Comparison of ENCODE assay signal across 10 cellular contexts in genomic region chr15:44541282-44541958, GRCh38. TPM values are rescaled to one million over a fixed set of nuclear protein-coding genes. Genes with fewer than 3 reads are reported as not detected.
DNase-seq lines count a peak whose midpoint lies in the region; ATAC-seq, FAIRE-seq and TF ChIP-seq lines count a peak whose summit lies in the region.
"Had no signal": no experiment of that assay in that cellular context is flagged by ENCODE, and none has a peak within 500 bp of the region (broad histone marks: within the 10 kb centered on the region; RNA-seq: fewer than 3 reads in every experiment).

No MANE protein-coding gene starts in this region.

- POLR2A ChIA-PET in A549 (lab: Yijun Ruan, JAX) = no interaction called here

- H2AFZ ChIP-seq in GM23248 (no peak overlapping the region), hepatocyte (no peak overlapping the region)

- WGBS in A549 (ENCODE audit: missing lambda C conversion rate) = 96% methylated on average over 4 of the region's 4 CpGs
- 96% methylated on average over 4 of the region's 4 CpGs for WGBS in GM23248 (ENCODE audit: low coverage in 1 of 2, low lambda C conversion rate in 2 of 2, missing lambda C conversion rate in 2 of 2), 2 experiments
- WGBS in hepatocyte (ENCODE audit: low lambda C conversion rate, missing lambda C conversion rate) = 91% methylated on average over 4 of the region's 4 CpGs

- CTCF ChIA-PET in A549 (lab: Yijun Ruan, JAX) = interaction anchor here (0.6 to 2.0 kb wide), 2 partner anchors 9 to 11 kb away, joined by 6 read pairs; no protein-coding TSS in a partner anchor

- no peak overlapping the region for H3K4me3 ChIP-seq in A549
- peak overlapping the region; percentile 50 for H3K4me3 ChIP-seq in GM23248
- H3K4me3 ChIP-seq in hepatocyte = no peak overlapping the region

- H3K4me1 ChIP-seq in A549 = peaks cover 33% of the 10 kb centered on the region
- peaks cover 41% of the 10 kb centered on the region for H3K4me1 ChIP-seq in GM23248 (ENCODE audit: insufficient read depth)
- H3K4me1 ChIP-seq in hepatocyte (ENCODE audit: insufficient read depth) = peaks cover 32% of the 10 kb centered on the region

- H3K27me3 ChIP-seq in GM23248 (replicated peaks; ENCODE audit: insufficient read depth) (no peaks in the 10 kb centered on the region), hepatocyte (no peaks in the 10 kb centered on the region)

- peak overlapping the region; percentile 16 for H3K9ac ChIP-seq in GM23248

- H3K4me2 ChIP-seq in A549 (peak overlapping the region; percentile 45), GM23248 (ENCODE audit: unreplicated experiment) (peak overlapping the region; percentile 72), hepatocyte (no peak overlapping the region)

- H4K20me1 ChIP-seq in GM23248 (ENCODE audit: insufficient read depth) (no peaks in the 10 kb centered on the region), hepatocyte (ENCODE audit: insufficient read depth, poor library complexity, severe bottlenecking) (peaks cover 17% of the 10 kb centered on the region)

- TF ChIP-seq CTCF in A549 (IDR thresholded peaks at IDR 0.05) (no peak), hepatocyte (IDR thresholded peaks at IDR 0.05; ENCODE audit: poor library complexity) (no peak)

- DNase-seq in A549 (ENCODE audit: low read depth in 1 of 2, low spot score in 1 of 2) = peak in 1 of 2 experiments; percentile 17
- DNase-seq in GM23248 = peak; percentile 84
- peak; percentile 91 for DNase-seq in amniotic epithelial cell (ENCODE audit: low read depth)
- peak; percentile 42 for DNase-seq in hepatocyte (ENCODE audit: low spot score)
- no peak for DNase-seq in GM19239 (ENCODE audit: insufficient read length, low spot score)
- DNase-seq in NCI-H1436 (lab: John Stamatoyannopoulos, UW) = no peak
- DNase-seq: anterior cingulate cortex had no signal

- ATAC-seq in A549 (no peak), HG03045 (IDR thresholded peaks at IDR 0.05; ENCODE audit: unreplicated experiment) (no peak), HG03135 (IDR thresholded peaks at IDR 0.05; ENCODE audit: unreplicated experiment) (no peak)

- H3K9me3 ChIP-seq in A549 (no peaks in the 10 kb centered on the region), GM23248 (ENCODE audit: low read depth) (no peaks in the 10 kb centered on the region), hepatocyte (ENCODE audit: low read depth) (no peaks in the 10 kb centered on the region)

- peaks cover 47% of the 10 kb centered on the region for H3F3A ChIP-seq in GM23248 (ENCODE audit: insufficient read depth)

- TF ChIP-seq POLR2A in A549 (IDR thresholded peaks at IDR 0.05; ENCODE audit: low read length) = no peak

- no peaks in the 10 kb centered on the region; the same call in none of the 2 replicates for H3K36me3 ChIP-seq in GM23248 (ENCODE audit: low read depth)
- H3K36me3 ChIP-seq in hepatocyte (replicated peaks; ENCODE audit: insufficient read depth, low read depth) = no peaks in the 10 kb centered on the region

- H3K9me2 ChIP-seq in GM23248 (ENCODE audit: insufficient read depth) (no peaks in the 10 kb centered on the region), hepatocyte (replicated peaks; ENCODE audit: insufficient read depth) (no peaks in the 10 kb centered on the region)

- FAIRE-seq in A549 (lab: Jason Lieb, UNC) (no peak), GM19239 (lab: Jason Lieb, UNC) (no peak)
- FAIRE-seq: G401.6 had no signal

- H3K79me2 ChIP-seq in GM23248 (ENCODE audit: insufficient read depth) = peaks cover 93% of the 10 kb centered on the region
- peaks cover 89% of the 10 kb centered on the region for H3K79me2 ChIP-seq in hepatocyte

- in situ Hi-C loops in GM23248 (cut with MboI) = no loop called here

- H3K27ac ChIP-seq in A549 (peak overlapping the region in 1 of 2 experiments; percentile 37; a peak in 1 of 6 replicates), GM23248 (peak overlapping the region; percentile 38), hepatocyte (peak overlapping the region; percentile 41)

- no peak for TF ChIP-seq EP300 in A549 (IDR thresholded peaks at IDR 0.05)

- no peak for TF ChIP-seq RAD21 in A549 (conservative IDR thresholded peaks at IDR 0.05 in 1 of 2, IDR thresholded peaks at IDR 0.05 in 1 of 2)

TF ChIP-seq in A549, 52 proteins besides CTCF, POLR2A, EP300 and RAD21:
- TF ChIP-seq TP53 (CRISPR knock-in tag; IDR thresholded peaks at IDR 0.05) (no peak), NR3C1 (IDR thresholded peaks at IDR 0.05) (no peak), NPAS2 (CRISPR knock-in tag; IDR thresholded peaks at IDR 0.05; ENCODE audit: borderline replicate concordance) (no peak), HES2 (IDR thresholded peaks at IDR 0.05) (no peak), CBX8 (IDR thresholded peaks at IDR 0.05) (no peak), ESRRA (IDR thresholded peaks at IDR 0.05; ENCODE audit: borderline replicate concordance, low read length) (no peak), HOXB13 (CRISPR knock-in tag; IDR thresholded peaks at IDR 0.05; ENCODE audit: low read depth) (no peak), EHF (CRISPR knock-in tag; IDR thresholded peaks at IDR 0.05) (no peak), MAFK (IDR thresholded peaks at IDR 0.05; ENCODE audit: partially characterized antibody) (no peak), ELK1 (IDR thresholded peaks at IDR 0.05; ENCODE audit: low read depth, low read length) (no peak), RFX5 (IDR thresholded peaks at IDR 0.05) (no peak)
TF ChIP-seq in A549: peak in this region for 0.

RNA-seq across cellular contexts. Expression of gene EIF3J, which starts 4.5 kb away (rescaled TPM):
- 91.3 and 114 TPM in 2 replicates for polyA plus RNA-seq in A549 (2011; rRNA removed)
- polyA plus RNA-seq in A549 (2012; cell fraction: cytosol; rRNA removed) = 32.7 and 33.0 TPM in 2 replicates
- 8.7 and 11.4 TPM in 2 replicates for polyA plus RNA-seq in A549 (2012; cell fraction: nucleus; rRNA removed)
- polyA plus RNA-seq in A549 (2017; fragmentation: RNase III; extraction: RNeasy Plus Mini Kit Qiagen cat#74134 plus additional on column Dnase treatment) = 88.5 to 107 TPM (median 90.6 TPM) in 3 replicates
- 20.6 and 23.1 TPM in 2 replicates for polyA minus RNA-seq in A549 (2011; rRNA and poly(A)+ RNA removed)
- total RNA-seq in GM23248 (2014; rRNA removed; shearing (Covaris generic)) = 25.2 and 37.8 TPM in 2 replicates
- polyA plus RNA-seq in GM23248 (2016; fragmentation: Nextera tagmentation; extraction: Ambion mirVana) = 35.9 and 38.4 TPM in 2 replicates
- total RNA-seq in hepatocyte = 46.4 and 52.9 TPM in 2 replicates
- 29.2 and 33.9 TPM in 2 replicates for polyA plus RNA-seq in hepatocyte

Comparison
In these comparisons a context has a peak if more than half of its experiments do, and no peak if none do; other contexts are left out.
1. DNase-seq: peak in GM23248 (single experiment), amniotic epithelial cell (single experiment) and hepatocyte (single experiment); none in GM19239 (single experiment) and NCI-H1436 (single experiment).